Comparison of ENCODE assay signal across 16 cellular contexts in the genomic region with DNA sequence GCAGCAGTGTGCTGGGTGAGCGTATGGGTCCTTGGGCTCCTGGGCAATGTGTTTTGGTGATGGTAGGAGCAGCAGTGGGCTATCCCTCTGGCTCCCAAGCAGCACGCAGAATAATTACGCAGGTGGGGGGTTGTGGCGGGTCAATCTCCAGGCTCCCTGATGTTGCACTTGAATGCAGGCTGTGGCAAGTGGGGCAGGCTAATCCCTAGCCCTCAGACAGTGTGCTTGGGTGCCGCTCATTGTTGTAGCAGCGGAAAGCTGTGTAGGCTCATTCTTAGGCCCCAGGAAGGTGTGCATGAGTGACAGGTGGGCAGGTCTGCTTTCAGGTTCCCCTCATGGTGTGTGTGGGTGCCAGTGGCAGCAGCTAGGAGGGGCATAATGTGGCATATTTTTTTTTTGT. TPM values are rescaled to one million over a fixed set of nuclear protein-coding genes. Genes with fewer than 3 reads are reported as not detected.
DNase-seq lines count a peak whose midpoint lies in the region; ATAC-seq and TF ChIP-seq lines count a peak whose summit lies in the region.
"Had no signal": no experiment of that assay in that cellular context is flagged by ENCODE, and none has a peak within 500 bp of the region (broad histone marks: within the 10 kb centered on the region; RNA-seq: fewer than 3 reads in every experiment).

No MANE protein-coding gene starts in this region.

- H3K4me3 ChIP-seq in fibroblast of lung (replicated peaks in 1 of 4; ENCODE audit: control extremely low read depth in 1 of 4, insufficient read depth in 1 of 4, low read depth in 3 of 4, low read length in 4 of 4) (no peak overlapping the region), osteoblast (ENCODE audit: insufficient read depth, low read length) (no peak overlapping the region)
- H3K4me3 ChIP-seq: HAP-1 had no signal

- H3K9me3 Mint-ChIP-seq in HFFc6, result peaks cover 18% of the 10 kb centered on the region

- no peak overlapping the region for H3K4me3 Mint-ChIP-seq in HFFc6
- H3K4me3 Mint-ChIP-seq: B cell; CD4-positive, alpha-beta T cell had no signal

- no peak overlapping the region for H2AFZ ChIP-seq in fibroblast of lung (ENCODE audit: low read length)
- H2AFZ ChIP-seq in osteoblast (ENCODE audit: low read length), result no peak overlapping the region

- H3K79me2 ChIP-seq in fibroblast of lung (ENCODE audit: control insufficient read depth, insufficient read depth, low read length), result peaks cover 15% of the 10 kb centered on the region
- peaks cover 41% of the 10 kb centered on the region for H3K79me2 ChIP-seq in osteoblast (ENCODE audit: insufficient read depth, low read length)

- TF ChIP-seq CTCF in HFFc6 (IDR thresholded peaks at IDR 0.05) (no peak), fibroblast of lung (conservative IDR thresholded peaks at IDR 0.05 in 1 of 2, IDR thresholded peaks at IDR 0.05 in 1 of 2; ENCODE audit: low read depth in 1 of 2, low read length in 2 of 2) (no peak), osteoblast (IDR thresholded peaks at IDR 0.05; ENCODE audit: extremely low read depth, low read depth, low read length) (no peak)

- peak; percentile 2 for DNase-seq in ELF-1 (ENCODE audit: low read depth, low spot score)
- no peak for DNase-seq in HFFc6
- no peak for DNase-seq in fibroblast of lung (ENCODE audit: low read depth in 2 of 2)
- no peak for DNase-seq in osteoblast (ENCODE audit: insufficient read length, low spot score, missing footprints)
- DNase-seq in amygdala (lab: John Stamatoyannopoulos, UW), result no peak
- no peak for DNase-seq in Ammon's horn (ENCODE audit: low spot score)
- no peak for DNase-seq in NCI-H2029 treated with DMSO at 0.1 percent for 48 hours (lab: John Stamatoyannopoulos, UW)
- DNase-seq in Right ventricle myocardium inferior (ENCODE audit: missing footprints), result no peak
- DNase-seq: ACHN; C1 segment of cervical spinal cord; CD4-positive, alpha-beta T cell; DMS79; GDM1 had no signal

- no peak for ATAC-seq in Right ventricle myocardium inferior

- no peak overlapping the region for H3K9ac ChIP-seq in fibroblast of lung (ENCODE audit: insufficient read depth, low read length)

- peaks cover 18% of the 10 kb centered on the region for H3K4me1 ChIP-seq in fibroblast of lung (ENCODE audit: control insufficient read depth, extremely low read depth, insufficient read depth, low read length)
- peaks cover 14% of the 10 kb centered on the region for H3K4me1 ChIP-seq in osteoblast (ENCODE audit: insufficient read depth, low read length)
- H3K4me1 ChIP-seq: HAP-1 had no signal

- H3K27me3 ChIP-seq in fibroblast of lung (ENCODE audit: control insufficient read depth, insufficient read depth, low read length) (no peaks in the 10 kb centered on the region), osteoblast (ENCODE audit: insufficient read depth, low read length) (no peaks in the 10 kb centered on the region)

- peak overlapping the region; percentile 51; the same call in 1 of the 2 replicates for H3K27ac Mint-ChIP-seq in HFFc6
- H3K27ac Mint-ChIP-seq: B cell; CD4-positive, alpha-beta T cell had no signal

- no peaks in the 10 kb centered on the region for H4K20me1 ChIP-seq in fibroblast of lung (ENCODE audit: control insufficient read depth, extremely low read depth, insufficient read depth, low read length)
- H4K20me1 ChIP-seq in osteoblast (ENCODE audit: insufficient read depth, low read length), result peaks cover 22% of the 10 kb centered on the region

- intact Hi-C loops in Right ventricle myocardium inferior (cut with DNase I), result no loop called here

- no peaks in the 10 kb centered on the region for H3K27me3 Mint-ChIP-seq in HFFc6 (ENCODE audit: insufficient read depth)
- H3K27me3 Mint-ChIP-seq: B cell; CD4-positive, alpha-beta T cell had no signal

- H3K36me3 ChIP-seq in fibroblast of lung (ENCODE audit: control insufficient read depth, insufficient read depth, low read length) (no peaks in the 10 kb centered on the region), osteoblast (ENCODE audit: insufficient read depth, low read length) (no peaks in the 10 kb centered on the region)
- H3K36me3 ChIP-seq: HAP-1 had no signal

- H3K4me2 ChIP-seq in fibroblast of lung (ENCODE audit: extremely low read depth, insufficient read depth, low read length) (no peak overlapping the region), osteoblast (ENCODE audit: insufficient read depth, low read length) (no peak overlapping the region)

- H3K36me3 Mint-ChIP-seq in HFFc6 (ENCODE audit: low read depth), result peaks cover 14% of the 10 kb centered on the region

- peaks cover 26% of the 10 kb centered on the region for H3K4me1 Mint-ChIP-seq in HFFc6 (ENCODE audit: low read depth)

- H3K9me3 ChIP-seq in fibroblast of lung (ENCODE audit: control insufficient read depth, insufficient read depth, low read depth, low read length), result no peaks in the 10 kb centered on the region
- H3K9me3 ChIP-seq in osteoblast (ENCODE audit: low read depth, low read length), result no peaks in the 10 kb centered on the region
- H3K9me3 ChIP-seq: HAP-1 had no signal

- H3K27ac ChIP-seq in fibroblast of lung (ENCODE audit: insufficient read depth, low read length) (peak overlapping the region; percentile 30), osteoblast (ENCODE audit: low read depth, low read length) (peak overlapping the region; percentile 48)
- H3K27ac ChIP-seq: HL-60 had no signal

RNA-seq across cellular contexts. Expression of gene LOXL4, which starts 44.1 kb away (rescaled TPM):
- total RNA-seq in HFFc6 (2021; fragmentation: NEBNext Ultra II Directional; extraction: Animal tissue kit (Norgen Biotek cat#: 25700)), result 10 to 100 TPM; 24.9 to 57.4 (median 27.6) TPM
- total RNA-seq in fibroblast of lung, result 52.6 and 73.0 TPM in 2 replicates
- polyA plus RNA-seq in fibroblast of lung, result 39.8 and 75.1 TPM in 2 replicates
- polyA plus RNA-seq in fibroblast of lung (2012), result 46.9 and 82.2 TPM in 2 replicates
- polyA minus RNA-seq in fibroblast of lung (ENCODE audit: low replicate concordance), result 56.8 and 91.7 TPM in 2 replicates
- 28.6 and 36.6 TPM in 2 replicates for total RNA-seq in osteoblast
- total RNA-seq in Right ventricle myocardium inferior, result 0.54 TPM
- total RNA-seq: B cell; CD4-positive, alpha-beta T cell had no signal

Comparison
In these comparisons a context has a peak if more than half of its experiments do, and no peak if none do; other contexts are left out.
1. RNA of gene LOXL4, which starts 44.1 kb away (total RNA-seq): 52.6 to 73.0 TPM in fibroblast of lung, 28.6 to 36.6 TPM in osteoblast and 24.9 to 57.4 TPM in HFFc6; 0.54 TPM in Right ventricle myocardium inferior (single experiment); every median in the first group is over 10 times any median in the second.